Comparison of ENCODE assay signal across 1 cellular context in genomic region chr2:83517727-83518368, GRCh38.
TF ChIP-seq lines count a peak whose summit lies in the region.

No MANE protein-coding gene starts in this region.

TF ChIP-seq in GM23338, 12 proteins besides CTCF, POLR2A, EP300 and RAD21 (continued from another document):
- TF ChIP-seq, protein P1, sequence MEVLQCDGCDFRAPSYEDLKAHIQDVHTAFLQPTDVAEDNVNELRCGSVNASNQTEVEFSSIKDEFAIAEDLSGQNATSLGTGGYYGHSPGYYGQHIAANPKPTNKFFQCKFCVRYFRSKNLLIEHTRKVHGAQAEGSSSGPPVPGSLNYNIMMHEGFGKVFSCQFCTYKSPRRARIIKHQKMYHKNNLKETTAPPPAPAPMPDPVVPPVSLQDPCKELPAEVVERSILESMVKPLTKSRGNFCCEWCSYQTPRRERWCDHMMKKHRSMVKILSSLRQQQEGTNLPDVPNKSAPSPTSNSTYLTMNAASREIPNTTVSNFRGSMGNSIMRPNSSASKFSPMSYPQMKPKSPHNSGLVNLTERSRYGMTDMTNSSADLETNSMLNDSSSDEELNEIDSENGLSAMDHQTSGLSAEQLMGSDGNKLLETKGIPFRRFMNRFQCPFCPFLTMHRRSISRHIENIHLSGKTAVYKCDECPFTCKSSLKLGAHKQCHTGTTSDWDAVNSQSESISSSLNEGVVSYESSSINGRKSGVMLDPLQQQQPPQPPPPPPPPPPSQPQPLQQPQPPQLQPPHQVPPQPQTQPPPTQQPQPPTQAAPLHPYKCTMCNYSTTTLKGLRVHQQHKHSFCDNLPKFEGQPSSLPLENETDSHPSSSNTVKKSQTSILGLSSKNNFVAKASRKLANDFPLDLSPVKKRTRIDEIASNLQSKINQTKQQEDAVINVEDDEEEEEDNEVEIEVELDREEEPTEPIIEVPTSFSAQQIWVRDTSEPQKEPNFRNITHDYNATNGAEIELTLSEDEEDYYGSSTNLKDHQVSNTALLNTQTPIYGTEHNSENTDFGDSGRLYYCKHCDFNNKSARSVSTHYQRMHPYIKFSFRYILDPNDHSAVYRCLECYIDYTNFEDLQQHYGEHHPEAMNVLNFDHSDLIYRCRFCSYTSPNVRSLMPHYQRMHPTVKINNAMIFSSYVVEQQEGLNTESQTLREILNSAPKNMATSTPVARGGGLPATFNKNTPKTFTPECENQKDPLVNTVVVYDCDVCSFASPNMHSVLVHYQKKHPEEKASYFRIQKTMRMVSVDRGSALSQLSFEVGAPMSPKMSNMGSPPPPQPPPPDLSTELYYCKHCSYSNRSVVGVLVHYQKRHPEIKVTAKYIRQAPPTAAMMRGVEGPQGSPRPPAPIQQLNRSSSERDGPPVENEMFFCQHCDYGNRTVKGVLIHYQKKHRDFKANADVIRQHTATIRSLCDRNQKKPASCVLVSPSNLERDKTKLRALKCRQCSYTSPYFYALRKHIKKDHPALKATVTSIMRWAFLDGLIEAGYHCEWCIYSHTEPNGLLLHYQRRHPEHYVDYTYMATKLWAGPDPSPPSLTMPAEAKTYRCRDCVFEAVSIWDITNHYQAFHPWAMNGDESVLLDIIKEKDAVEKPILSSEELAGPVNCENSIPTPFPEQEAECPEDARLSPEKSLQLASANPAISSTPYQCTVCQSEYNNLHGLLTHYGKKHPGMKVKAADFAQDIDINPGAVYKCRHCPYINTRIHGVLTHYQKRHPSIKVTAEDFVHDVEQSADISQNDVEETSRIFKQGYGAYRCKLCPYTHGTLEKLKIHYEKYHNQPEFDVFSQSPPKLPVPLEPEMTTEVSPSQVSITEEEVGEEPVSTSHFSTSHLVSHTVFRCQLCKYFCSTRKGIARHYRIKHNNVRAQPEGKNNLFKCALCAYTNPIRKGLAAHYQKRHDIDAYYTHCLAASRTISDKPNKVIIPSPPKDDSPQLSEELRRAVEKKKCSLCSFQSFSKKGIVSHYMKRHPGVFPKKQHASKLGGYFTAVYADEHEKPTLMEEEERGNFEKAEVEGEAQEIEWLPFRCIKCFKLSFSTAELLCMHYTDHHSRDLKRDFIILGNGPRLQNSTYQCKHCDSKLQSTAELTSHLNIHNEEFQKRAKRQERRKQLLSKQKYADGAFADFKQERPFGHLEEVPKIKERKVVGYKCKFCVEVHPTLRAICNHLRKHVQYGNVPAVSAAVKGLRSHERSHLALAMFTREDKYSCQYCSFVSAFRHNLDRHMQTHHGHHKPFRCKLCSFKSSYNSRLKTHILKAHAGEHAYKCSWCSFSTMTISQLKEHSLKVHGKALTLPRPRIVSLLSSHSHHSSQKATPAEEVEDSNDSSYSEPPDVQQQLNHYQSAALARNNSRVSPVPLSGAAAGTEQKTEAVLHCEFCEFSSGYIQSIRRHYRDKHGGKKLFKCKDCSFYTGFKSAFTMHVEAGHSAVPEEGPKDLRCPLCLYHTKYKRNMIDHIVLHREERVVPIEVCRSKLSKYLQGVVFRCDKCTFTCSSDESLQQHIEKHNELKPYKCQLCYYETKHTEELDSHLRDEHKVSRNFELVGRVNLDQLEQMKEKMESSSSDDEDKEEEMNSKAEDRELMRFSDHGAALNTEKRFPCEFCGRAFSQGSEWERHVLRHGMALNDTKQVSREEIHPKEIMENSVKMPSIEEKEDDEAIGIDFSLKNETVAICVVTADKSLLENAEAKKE (CRISPR knock-in tag; IDR thresholded peaks at IDR 0.05): no peak
- TF ChIP-seq STAT1 (IDR thresholded peaks at IDR 0.05; ENCODE audit: unreplicated experiment): no peak
- TF ChIP-seq JUNB (IDR thresholded peaks at IDR 0.05; ENCODE audit: unreplicated experiment): no peak
- no peak for TF ChIP-seq EZH2 (IDR thresholded peaks at IDR 0.05; ENCODE audit: low read depth, unreplicated experiment)
- no peak for TF ChIP-seq CREB1 (CRISPR knock-in tag; IDR thresholded peaks at IDR 0.05; ENCODE audit: low read depth)
- TF ChIP-seq ZNF114 (CRISPR knock-in tag; IDR thresholded peaks at IDR 0.05): no peak
- TF ChIP-seq POLR2AphosphoS5 (IDR thresholded peaks at IDR 0.05; ENCODE audit: low read depth): no peak
- TF ChIP-seq NANOG (IDR thresholded peaks at IDR 0.05; ENCODE audit: borderline replicate concordance): no peak
- no peak for TF ChIP-seq ZNF331 (CRISPR knock-in tag; IDR thresholded peaks at IDR 0.05; ENCODE audit: low read depth)
- no peak for TF ChIP-seq EZH2phosphoT487 (IDR thresholded peaks at IDR 0.05; ENCODE audit: unreplicated experiment)
- no peak for TF ChIP-seq ETS1 (IDR thresholded peaks at IDR 0.05)
